ENCODE assay signal across 17 cellular contexts in the genomic region with DNA sequence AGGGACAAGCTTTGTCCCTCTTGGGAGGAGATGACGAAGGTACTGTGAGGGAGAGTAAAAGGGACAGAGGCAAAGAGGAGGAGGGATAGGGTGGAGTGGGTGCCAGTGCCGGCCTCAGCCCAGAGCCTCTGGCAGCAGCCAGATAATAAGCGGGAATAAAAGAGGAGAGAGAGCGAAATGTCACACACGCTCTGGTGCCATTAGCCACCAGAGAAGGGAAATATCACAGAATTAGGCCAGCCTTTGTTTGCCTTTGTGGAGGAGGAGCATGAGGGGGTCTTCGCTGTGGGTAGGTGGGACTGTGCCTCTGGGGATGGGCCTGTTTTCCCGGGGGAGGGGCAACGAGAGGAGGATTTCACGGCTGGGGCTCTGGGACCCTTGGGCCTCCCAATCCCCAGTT.
"Had no signal": no experiment of that assay in that cellular context is flagged by ENCODE, and none has a peak within 500 bp of the region (broad histone marks: within the 10 kb centered on the region; RNA-seq: fewer than 3 reads in every experiment).

No MANE protein-coding gene starts in this region.

- H3K27me3 ChIP-seq: cardiac muscle cell, colonic mucosa, upper lobe of right lung had no signal

- H3K4me1 ChIP-seq: colonic mucosa had no signal

- H3K36me3 ChIP-seq: cardiac muscle cell, colonic mucosa, esophagus muscularis mucosa, gastroesophageal sphincter, spleen, upper lobe of right lung, WERI-Rb-1 had no signal

- ATAC-seq: gastroesophageal sphincter; naive thymus-derived CD4-positive, alpha-beta T cell; stimulated activated memory B cell treated with anti-CD40 and anti-IgM and Interleukin-4, amounts not matched to agents 10 μg/mL and 1 μg/mL and 100 μg/mL, for 72 hours; upper lobe of right lung had no signal

- H3K9me3 ChIP-seq: colonic mucosa, esophagus muscularis mucosa, spleen, upper lobe of right lung had no signal

- H3K27ac Mint-ChIP-seq: activated naive CD8-positive, alpha-beta T cell; memory B cell; naive thymus-derived CD4-positive, alpha-beta T cell; stimulated activated memory B cell treated with anti-CD40 and anti-IgM and Interleukin-4, amounts not matched to agents 10 μg/mL and 1 μg/mL and 100 μg/mL, for 72 hours had no signal

- H3K4me3 Mint-ChIP-seq: activated naive CD8-positive, alpha-beta T cell; memory B cell; naive thymus-derived CD4-positive, alpha-beta T cell; stimulated activated memory B cell treated with anti-CD40 and anti-IgM and Interleukin-4, amounts not matched to agents 10 μg/mL and 1 μg/mL and 100 μg/mL, for 72 hours had no signal

- H3K4me1 Mint-ChIP-seq: memory B cell had no signal

- H3K9me3 Mint-ChIP-seq: memory B cell; stimulated activated memory B cell treated with anti-CD40 and anti-IgM and Interleukin-4, amounts not matched to agents 10 μg/mL and 1 μg/mL and 100 μg/mL, for 72 hours had no signal

- H3K36me3 Mint-ChIP-seq: memory B cell; naive thymus-derived CD4-positive, alpha-beta T cell; stimulated activated memory B cell treated with anti-CD40 and anti-IgM and Interleukin-4, amounts not matched to agents 10 μg/mL and 1 μg/mL and 100 μg/mL, for 72 hours had no signal

- H3K4me3 ChIP-seq: cardiac muscle cell, colonic mucosa, esophagus muscularis mucosa, gastroesophageal sphincter, spleen, upper lobe of right lung had no signal

- H3K27ac ChIP-seq: cardiac muscle cell, colonic mucosa, esophagus muscularis mucosa, gastroesophageal sphincter, spleen, upper lobe of right lung, WERI-Rb-1 had no signal

- DNase-seq: activated CD4-positive, alpha-beta T cell treated with anti-CD3 and anti-CD28 coated beads for 1 hour; activated CD4-positive, alpha-beta T cell treated with anti-CD3 and anti-CD28 coated beads, Interleukin-2, amount 50 U/mL, for 4 hours; activated gamma-delta T cell treated with Interleukin-2 at 50 U/mL for 16 hours; colonic mucosa; effector CD4-positive, alpha-beta T cell; naive thymus-derived CD4-positive, alpha-beta T cell; spleen; stimulated activated CD4-positive, alpha-beta T cell treated with anti-CD3 and anti-CD28 coated beads, Interleukin-4, amount 100 ng/mL, for 4 hours; T-helper 2 cell; upper lobe of right lung; WERI-Rb-1 had no signal
